In genomic region chr6:170186006-170186908, GRCh38 we compare ENCODE assay signal across 20 cellular contexts.
DNase-seq lines count a peak whose midpoint lies in the region; ATAC-seq, FAIRE-seq and TF ChIP-seq lines count a peak whose summit lies in the region.
"Had no signal": no experiment of that assay in that cellular context is flagged by ENCODE, and none has a peak within 500 bp of the region (broad histone marks: within the 10 kb centered on the region; RNA-seq: fewer than 3 reads in every experiment).

No MANE protein-coding gene starts in this region.

- H3K36me3 ChIP-seq in H1 (ENCODE audit: control insufficient read depth in 2 of 4, insufficient read depth in 4 of 4, low read length in 3 of 4) = no peaks in the 10 kb centered on the region
- no peaks in the 10 kb centered on the region for H3K36me3 ChIP-seq in neuronal stem cell (replicated peaks in 1 of 2; ENCODE audit: control insufficient read depth in 2 of 2, insufficient read depth in 2 of 2, low read length in 2 of 2)
- H3K36me3 ChIP-seq: MG63, sigmoid colon had no signal

- no peak for FAIRE-seq in H1 (lab: Jason Lieb, UNC)

- H3K27ac Mint-ChIP-seq in T-cell = no peak overlapping the region
- H3K27ac Mint-ChIP-seq: activated CD4-positive, alpha-beta T cell treated with anti-CD3 and anti-CD28 coated beads for 36 hours had no signal

- H3K4ac ChIP-seq in H1 (replicated peaks; ENCODE audit: insufficient read length, low read depth, low read length) (no peak overlapping the region), neuronal stem cell (ENCODE audit: low read length) (peak overlapping the region; percentile 32)

- 0 out of 2 replicates have a peak overlapping the region, but pooled peaks have one; percentile 61 for H2BK20ac ChIP-seq in H1 (ENCODE audit: low read length)

- peaks cover 4% of the 10 kb centered on the region; the same call in 1 of the 2 replicates for H3K23me2 ChIP-seq in H1 (ENCODE audit: low read depth, low read length)

- H3K4me2 ChIP-seq in H1 (ENCODE audit: insufficient read depth in 1 of 2, low read depth in 2 of 2, low read length in 2 of 2) (no peak overlapping the region), neuronal stem cell (ENCODE audit: insufficient read depth, low read length, poor library complexity, severe bottlenecking) (no peak overlapping the region)

- H3K18ac ChIP-seq in H1 (ENCODE audit: extremely low read depth, low read length) (no peak overlapping the region; the same call in 1 of the 2 replicates), neuronal stem cell (ENCODE audit: low read length) (peak overlapping the region; percentile 75)

- DNase-seq in DMS 273 (lab: John Stamatoyannopoulos, UW; ENCODE audit: unreplicated experiment) (peak; percentile 44), DMS 273 treated with DMSO at 0.1 percent for 48 hours (lab: John Stamatoyannopoulos, UW) (no peak), GM13976 (ENCODE audit: low spot score) (peak; percentile 24), H1 (ENCODE audit: low read depth in 1 of 2, low spot score in 2 of 2) (peak in 1 of 2 experiments; percentile 37), neuronal stem cell (ENCODE audit: low spot score) (no peak), NCI-H1048 (lab: John Stamatoyannopoulos, UW) (no peak), T-cell (no peak)
- DNase-seq: activated CD4-positive, alpha-beta T cell treated with anti-CD3 and anti-CD28 coated beads for 36 hours; activated T-cell treated with anti-CD3 and anti-CD28 coated beads for 4 hours; effector CD8-positive, alpha-beta T cell; HCEC 1CT; MG63; NCI-H1694; stimulated activated naive CD4-positive, alpha-beta T cell had no signal

- in situ Hi-C loops in GM13976 (cut with MboI; ENCODE audit: low sequenced_read_pairs, unreplicated experiment) = no loop called here

- H3K27me3 ChIP-seq in H1 (replicated peaks in 1 of 4; ENCODE audit: control insufficient read depth in 3 of 4, extremely low read depth in 1 of 4, insufficient read depth in 3 of 4, low read length in 3 of 4) (0 out of 7 replicates have a peak, but pooled peaks cover 0 to 2% (median 0%) of the 10 kb centered on the region in 4 experiments), neuronal stem cell (ENCODE audit: control insufficient read depth in 3 of 3, insufficient read depth in 3 of 3, low read depth in 1 of 3, low read length in 3 of 3) (peaks cover 0 to 9% (median 0%) of the 10 kb centered on the region in 3 experiments)
- H3K27me3 ChIP-seq: MG63, sigmoid colon had no signal

- no peak for TF ChIP-seq CTCF in GM13976 (IDR thresholded peaks at IDR 0.05; ENCODE audit: borderline replicate concordance, control extremely low read depth, extremely low read depth, insufficient read depth, missing control alignments)
- no peak for TF ChIP-seq CTCF in H1 (IDR thresholded peaks at IDR 0.05; ENCODE audit: control extremely low read depth in 1 of 3, insufficient read depth in 1 of 3, low read depth in 1 of 3, low read length in 3 of 3)

- POLR2A ChIA-PET in H1 (lab: Charles Lee; ENCODE audit: partially characterized antibody) (no interaction called here), T-cell (lab: Charles Lee) (no interaction called here)

- H2BK5ac ChIP-seq in H1 (ENCODE audit: low read depth, low read length) (no peak overlapping the region), neuronal stem cell (ENCODE audit: low read length) (peak overlapping the region; percentile 58)

- CTCF ChIA-PET in H1 (lab: Charles Lee; ENCODE audit: partially characterized antibody) (interaction anchor here (0.5 to 1.1 kb wide), 3 partner anchors 109 to 684 kb away, joined by 3 read pairs; no protein-coding TSS in a partner anchor), T-cell (lab: Charles Lee) (no interaction called here)

- H3K9ac ChIP-seq in H1 (replicated peaks in 1 of 4; ENCODE audit: extremely low read depth in 1 of 4, low read depth in 3 of 4, low read length in 3 of 4) = no peak overlapping the region
- H3K9ac ChIP-seq in neuronal stem cell (ENCODE audit: low read depth, low read length, poor library complexity) = peak overlapping the region; percentile 34

- no peak overlapping the region for H3K4me3 ChIP-seq in H1 (ENCODE audit: extremely low read depth in 1 of 4, insufficient read depth in 2 of 4, low read depth in 3 of 4, low read length in 4 of 4)
- no peak overlapping the region for H3K4me3 ChIP-seq in neuronal stem cell (ENCODE audit: low read length in 2 of 2)
- H3K4me3 ChIP-seq: MG63, sigmoid colon had no signal

- H2AK5ac ChIP-seq in H1 (ENCODE audit: low read depth, low read length) (no peak overlapping the region), neuronal stem cell (ENCODE audit: low read depth, low read length) (peak overlapping the region; percentile 95)

- no peak overlapping the region for H3K56ac ChIP-seq in H1 (replicated peaks; ENCODE audit: insufficient read length, low read depth, low read length)

- H3K27ac ChIP-seq in H1 (ENCODE audit: low read depth, low read length) (no peak overlapping the region), neuronal stem cell (replicated peaks; ENCODE audit: low read length) (no peak overlapping the region)
- H3K27ac ChIP-seq: 22Rv1, HL-60, sigmoid colon had no signal

- no peak overlapping the region for H3K4me3 Mint-ChIP-seq in T-cell
- H3K4me3 Mint-ChIP-seq: activated CD4-positive, alpha-beta T cell treated with anti-CD3 and anti-CD28 coated beads for 36 hours; central memory CD8-positive, alpha-beta T cell; IgD-negative memory B cell had no signal

- peaks cover 4 to 10% of the 10 kb centered on the region in 2 donors for H3K27me3 Mint-ChIP-seq in T-cell
- H3K27me3 Mint-ChIP-seq: activated CD4-positive, alpha-beta T cell treated with anti-CD3 and anti-CD28 coated beads for 36 hours; central memory CD8-positive, alpha-beta T cell; IgD-negative memory B cell had no signal

- no peaks in the 10 kb centered on the region for H3K79me2 ChIP-seq in H1 (ENCODE audit: control insufficient read depth in 1 of 2, insufficient read depth in 2 of 2, low read length in 2 of 2)

- WGBS in H1 (ENCODE audit: extremely low coverage in 1 of 2, insufficient coverage in 1 of 2, insufficient read length in 1 of 2, insufficient replicate concordance in 2 of 2, low coverage in 1 of 2, low lambda C conversion rate in 2 of 2, missing lambda C conversion rate in 1 of 2), 2 experiments = 92% methylated on average over 29 of the region's 29 CpGs; no CpG with 5 or more reads in 1 of the 2 experiments
- WGBS in neuronal stem cell (ENCODE audit: extremely low coverage in 2 of 2, insufficient read length in 2 of 2, insufficient replicate concordance in 1 of 2), 2 donors = no CpG with 5 or more reads among the region's 29 CpGs

- H4K8ac ChIP-seq in H1 (ENCODE audit: extremely low read depth, insufficient read depth, low read length) (no peak overlapping the region; the same call in 1 of the 2 replicates), neuronal stem cell (ENCODE audit: low read depth, low read length) (no peak overlapping the region)

- no peak for TF ChIP-seq RAD21 in H1 (IDR thresholded peaks at IDR 0.05 in 1 of 2, conservative IDR thresholded peaks at IDR 0.05 in 1 of 2; ENCODE audit: low read depth in 2 of 2, low read length in 2 of 2)

- no peak overlapping the region; the same call in 1 of the 2 replicates for H2AFZ ChIP-seq in H1 (ENCODE audit: low read length)
- no peak overlapping the region for H2AFZ ChIP-seq in neuronal stem cell (ENCODE audit: low read length)

- H4K5ac ChIP-seq in H1 (ENCODE audit: insufficient read length, low read depth, low read length) = no peak overlapping the region

- H4K91ac ChIP-seq in H1 (replicated peaks; ENCODE audit: insufficient read length, low read length) (no peak overlapping the region), neuronal stem cell (ENCODE audit: low read depth, low read length, poor library complexity) (no peak overlapping the region)

- no peak for ATAC-seq in HG03095 (IDR thresholded peaks at IDR 0.05; ENCODE audit: unreplicated experiment)
- ATAC-seq in T-cell (replicated peaks in 1 of 4) = no peak
- ATAC-seq: activated CD4-positive, alpha-beta T cell treated with anti-CD3 and anti-CD28 coated beads for 36 hours had no signal

- H2BK15ac ChIP-seq in H1 (ENCODE audit: low read length) (no peak overlapping the region), neuronal stem cell (ENCODE audit: low read length) (no peak overlapping the region)

- H2BK120ac ChIP-seq in H1 (replicated peaks; ENCODE audit: low read depth, low read length) (no peak overlapping the region), neuronal stem cell (ENCODE audit: low read depth, low read length) (peak overlapping the region; percentile 22)

- H4K20me1 ChIP-seq in H1 (replicated peaks in 1 of 2; ENCODE audit: control insufficient read depth in 1 of 2, insufficient read depth in 2 of 2, low read length in 2 of 2) = peaks cover 0 to 3% of the 10 kb centered on the region in 2 experiments

- peaks cover 0 to 15% (median 13%) of the 10 kb centered on the region in 3 donors for H3K9me3 Mint-ChIP-seq in T-cell

- H3K79me1 ChIP-seq in H1 (ENCODE audit: low read depth, low read length) (no peaks in the 10 kb centered on the region), neuronal stem cell (ENCODE audit: low read depth, low read length) (no peaks in the 10 kb centered on the region)

- TF ChIP-seq POLR2A in H1 (IDR thresholded peaks at IDR 0.05; ENCODE audit: control extremely low read depth in 1 of 2, low read depth in 2 of 2, low read length in 2 of 2) = no peak

- H2BK12ac ChIP-seq in H1 (ENCODE audit: low read depth, low read length) (no peak overlapping the region), neuronal stem cell (ENCODE audit: low read length) (peak overlapping the region; percentile 12)

- H3K4me1 ChIP-seq in H1 (replicated peaks in 1 of 4; ENCODE audit: control insufficient read depth in 3 of 4, insufficient read depth in 4 of 4, low read length in 3 of 4) (peaks cover 0 to 3% (median 0%) of the 10 kb centered on the region in 4 experiments; a peak in 1 of 7 replicates), neuronal stem cell (ENCODE audit: control insufficient read depth in 2 of 2, insufficient read depth in 1 of 2, low read depth in 1 of 2, low read length in 2 of 2) (no peaks in the 10 kb centered on the region)
- H3K4me1 ChIP-seq: sigmoid colon had no signal

- peaks cover 0 to 13% (median 9%) of the 10 kb centered on the region in 3 donors for H3K4me1 Mint-ChIP-seq in T-cell
- H3K4me1 Mint-ChIP-seq: activated CD4-positive, alpha-beta T cell treated with anti-CD3 and anti-CD28 coated beads for 36 hours; IgD-negative memory B cell had no signal

- H3K23ac ChIP-seq in H1 (ENCODE audit: insufficient read length) = no peak overlapping the region
- peak overlapping the region; percentile 49 for H3K23ac ChIP-seq in neuronal stem cell (ENCODE audit: low read depth, low read length, poor library complexity)

- H3K14ac ChIP-seq in H1 (ENCODE audit: insufficient read length) (no peak overlapping the region), neuronal stem cell (ENCODE audit: low read length) (peak overlapping the region; percentile 73)

- H3K36me3 Mint-ChIP-seq in T-cell = no peaks in the 10 kb centered on the region

- no peak for TF ChIP-seq EP300 in H1 (IDR thresholded peaks at IDR 0.05; ENCODE audit: borderline replicate concordance in 1 of 2, low read depth in 2 of 2, low read length in 2 of 2)

- H3K9me3 ChIP-seq in H1 (ENCODE audit: insufficient read depth in 2 of 2, low read depth in 1 of 2, low read length in 1 of 2) (no peaks in the 10 kb centered on the region; a peak in 1 of 4 replicates), neuronal stem cell (replicated peaks in 1 of 2; ENCODE audit: control insufficient read depth in 2 of 2, insufficient read depth in 1 of 2, low read depth in 1 of 2, low read length in 2 of 2) (peaks cover 0 to 3% of the 10 kb centered on the region in 2 donors)
- H3K9me3 ChIP-seq: MG63, sigmoid colon had no signal

Comparison
In these comparisons a context has a peak if more than half of its experiments do, and no peak if none do; other contexts are left out.
1. DNase-seq: peak in DMS 273 (single experiment) and GM13976 (single experiment); none in DMS 273 treated with DMSO at 0.1 percent for 48 hours (single experiment), neuronal stem cell (single experiment), NCI-H1048 (single experiment) and T-cell (0 of 34).